ENCODE assay signal across 1 cellular context in the genomic region with DNA sequence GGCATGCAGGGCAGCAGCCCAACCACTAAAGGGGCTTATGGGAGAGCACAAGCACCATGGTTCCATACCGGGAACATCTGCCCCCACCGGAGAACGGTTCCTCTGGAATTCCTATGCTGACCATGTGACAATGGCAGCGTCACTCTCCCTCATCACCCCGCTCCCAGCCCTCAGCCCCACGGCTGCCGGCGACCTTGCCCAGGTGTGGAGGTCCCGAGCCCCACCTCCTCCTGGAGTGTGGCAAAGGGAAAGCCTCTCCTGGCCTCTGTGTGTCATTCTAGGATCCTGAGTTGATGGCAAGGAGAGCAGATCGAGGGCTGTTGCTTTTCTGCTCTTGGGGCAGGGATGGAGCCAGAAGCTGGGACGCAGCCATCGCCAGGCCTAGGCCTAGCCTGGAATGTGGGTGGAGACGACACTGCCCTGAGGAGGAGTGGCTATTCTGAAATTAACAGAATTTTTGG.
TF ChIP-seq lines count a peak whose summit lies in the region.

No MANE protein-coding gene starts in this region.

TF ChIP-seq in H1, 55 proteins besides CTCF, POLR2A, EP300 and RAD21:
- no peak for TF ChIP-seq SP2 (IDR thresholded peaks at IDR 0.05; ENCODE audit: low read length)
- TF ChIP-seq POU5F1 (IDR thresholded peaks at IDR 0.05; ENCODE audit: low read depth, low read length): no peak
- no peak for TF ChIP-seq SP1 (IDR thresholded peaks at IDR 0.05; ENCODE audit: low read depth, low read length)
- TF ChIP-seq HDAC6 (IDR thresholded peaks at IDR 0.05; ENCODE audit: low read depth, low read length): no peak
- TF ChIP-seq ATF3 (IDR thresholded peaks at IDR 0.05; ENCODE audit: insufficient read depth, low read depth, low read length): no peak
- no peak for TF ChIP-seq CTBP2 (IDR thresholded peaks at IDR 0.05; ENCODE audit: borderline replicate concordance, insufficient read depth, insufficient read length, low read length)
- TF ChIP-seq GTF2F1 (IDR thresholded peaks at IDR 0.05; ENCODE audit: borderline replicate concordance, low read depth, low read length): no peak
- no peak for TF ChIP-seq CREB1 (IDR thresholded peaks at IDR 0.05)
- no peak for TF ChIP-seq POLR2AphosphoS5 (IDR thresholded peaks at IDR 0.05; ENCODE audit: low read depth, low read length)
- TF ChIP-seq BCL11A (IDR thresholded peaks at IDR 0.05; ENCODE audit: low read depth in 2 of 2, low read length in 2 of 2): no peak
- TF ChIP-seq SUZ12 (IDR thresholded peaks at IDR 0.05; ENCODE audit: low read length): no peak
- TF ChIP-seq, protein P1, sequence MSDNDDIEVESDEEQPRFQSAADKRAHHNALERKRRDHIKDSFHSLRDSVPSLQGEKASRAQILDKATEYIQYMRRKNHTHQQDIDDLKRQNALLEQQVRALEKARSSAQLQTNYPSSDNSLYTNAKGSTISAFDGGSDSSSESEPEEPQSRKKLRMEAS (IDR thresholded peaks at IDR 0.05): no peak
- no peak for TF ChIP-seq ASH2L (IDR thresholded peaks at IDR 0.05; ENCODE audit: low read length)
- TF ChIP-seq, protein P2, sequence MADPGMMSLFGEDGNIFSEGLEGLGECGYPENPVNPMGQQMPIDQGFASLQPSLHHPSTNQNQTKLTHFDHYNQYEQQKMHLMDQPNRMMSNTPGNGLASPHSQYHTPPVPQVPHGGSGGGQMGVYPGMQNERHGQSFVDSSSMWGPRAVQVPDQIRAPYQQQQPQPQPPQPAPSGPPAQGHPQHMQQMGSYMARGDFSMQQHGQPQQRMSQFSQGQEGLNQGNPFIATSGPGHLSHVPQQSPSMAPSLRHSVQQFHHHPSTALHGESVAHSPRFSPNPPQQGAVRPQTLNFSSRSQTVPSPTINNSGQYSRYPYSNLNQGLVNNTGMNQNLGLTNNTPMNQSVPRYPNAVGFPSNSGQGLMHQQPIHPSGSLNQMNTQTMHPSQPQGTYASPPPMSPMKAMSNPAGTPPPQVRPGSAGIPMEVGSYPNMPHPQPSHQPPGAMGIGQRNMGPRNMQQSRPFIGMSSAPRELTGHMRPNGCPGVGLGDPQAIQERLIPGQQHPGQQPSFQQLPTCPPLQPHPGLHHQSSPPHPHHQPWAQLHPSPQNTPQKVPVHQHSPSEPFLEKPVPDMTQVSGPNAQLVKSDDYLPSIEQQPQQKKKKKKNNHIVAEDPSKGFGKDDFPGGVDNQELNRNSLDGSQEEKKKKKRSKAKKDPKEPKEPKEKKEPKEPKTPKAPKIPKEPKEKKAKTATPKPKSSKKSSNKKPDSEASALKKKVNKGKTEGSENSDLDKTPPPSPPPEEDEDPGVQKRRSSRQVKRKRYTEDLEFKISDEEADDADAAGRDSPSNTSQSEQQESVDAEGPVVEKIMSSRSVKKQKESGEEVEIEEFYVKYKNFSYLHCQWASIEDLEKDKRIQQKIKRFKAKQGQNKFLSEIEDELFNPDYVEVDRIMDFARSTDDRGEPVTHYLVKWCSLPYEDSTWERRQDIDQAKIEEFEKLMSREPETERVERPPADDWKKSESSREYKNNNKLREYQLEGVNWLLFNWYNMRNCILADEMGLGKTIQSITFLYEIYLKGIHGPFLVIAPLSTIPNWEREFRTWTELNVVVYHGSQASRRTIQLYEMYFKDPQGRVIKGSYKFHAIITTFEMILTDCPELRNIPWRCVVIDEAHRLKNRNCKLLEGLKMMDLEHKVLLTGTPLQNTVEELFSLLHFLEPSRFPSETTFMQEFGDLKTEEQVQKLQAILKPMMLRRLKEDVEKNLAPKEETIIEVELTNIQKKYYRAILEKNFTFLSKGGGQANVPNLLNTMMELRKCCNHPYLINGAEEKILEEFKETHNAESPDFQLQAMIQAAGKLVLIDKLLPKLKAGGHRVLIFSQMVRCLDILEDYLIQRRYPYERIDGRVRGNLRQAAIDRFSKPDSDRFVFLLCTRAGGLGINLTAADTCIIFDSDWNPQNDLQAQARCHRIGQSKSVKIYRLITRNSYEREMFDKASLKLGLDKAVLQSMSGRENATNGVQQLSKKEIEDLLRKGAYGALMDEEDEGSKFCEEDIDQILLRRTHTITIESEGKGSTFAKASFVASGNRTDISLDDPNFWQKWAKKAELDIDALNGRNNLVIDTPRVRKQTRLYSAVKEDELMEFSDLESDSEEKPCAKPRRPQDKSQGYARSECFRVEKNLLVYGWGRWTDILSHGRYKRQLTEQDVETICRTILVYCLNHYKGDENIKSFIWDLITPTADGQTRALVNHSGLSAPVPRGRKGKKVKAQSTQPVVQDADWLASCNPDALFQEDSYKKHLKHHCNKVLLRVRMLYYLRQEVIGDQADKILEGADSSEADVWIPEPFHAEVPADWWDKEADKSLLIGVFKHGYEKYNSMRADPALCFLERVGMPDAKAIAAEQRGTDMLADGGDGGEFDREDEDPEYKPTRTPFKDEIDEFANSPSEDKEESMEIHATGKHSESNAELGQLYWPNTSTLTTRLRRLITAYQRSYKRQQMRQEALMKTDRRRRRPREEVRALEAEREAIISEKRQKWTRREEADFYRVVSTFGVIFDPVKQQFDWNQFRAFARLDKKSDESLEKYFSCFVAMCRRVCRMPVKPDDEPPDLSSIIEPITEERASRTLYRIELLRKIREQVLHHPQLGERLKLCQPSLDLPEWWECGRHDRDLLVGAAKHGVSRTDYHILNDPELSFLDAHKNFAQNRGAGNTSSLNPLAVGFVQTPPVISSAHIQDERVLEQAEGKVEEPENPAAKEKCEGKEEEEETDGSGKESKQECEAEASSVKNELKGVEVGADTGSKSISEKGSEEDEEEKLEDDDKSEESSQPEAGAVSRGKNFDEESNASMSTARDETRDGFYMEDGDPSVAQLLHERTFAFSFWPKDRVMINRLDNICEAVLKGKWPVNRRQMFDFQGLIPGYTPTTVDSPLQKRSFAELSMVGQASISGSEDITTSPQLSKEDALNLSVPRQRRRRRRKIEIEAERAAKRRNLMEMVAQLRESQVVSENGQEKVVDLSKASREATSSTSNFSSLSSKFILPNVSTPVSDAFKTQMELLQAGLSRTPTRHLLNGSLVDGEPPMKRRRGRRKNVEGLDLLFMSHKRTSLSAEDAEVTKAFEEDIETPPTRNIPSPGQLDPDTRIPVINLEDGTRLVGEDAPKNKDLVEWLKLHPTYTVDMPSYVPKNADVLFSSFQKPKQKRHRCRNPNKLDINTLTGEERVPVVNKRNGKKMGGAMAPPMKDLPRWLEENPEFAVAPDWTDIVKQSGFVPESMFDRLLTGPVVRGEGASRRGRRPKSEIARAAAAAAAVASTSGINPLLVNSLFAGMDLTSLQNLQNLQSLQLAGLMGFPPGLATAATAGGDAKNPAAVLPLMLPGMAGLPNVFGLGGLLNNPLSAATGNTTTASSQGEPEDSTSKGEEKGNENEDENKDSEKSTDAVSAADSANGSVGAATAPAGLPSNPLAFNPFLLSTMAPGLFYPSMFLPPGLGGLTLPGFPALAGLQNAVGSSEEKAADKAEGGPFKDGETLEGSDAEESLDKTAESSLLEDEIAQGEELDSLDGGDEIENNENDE (IDR thresholded peaks at IDR 0.05; ENCODE audit: insufficient replicate concordance, low read length): no peak
- TF ChIP-seq NANOG (IDR thresholded peaks at IDR 0.05; ENCODE audit: insufficient read depth, low read depth, low read length, poor library complexity, severe bottlenecking): no peak
- TF ChIP-seq JUN (IDR thresholded peaks at IDR 0.05; ENCODE audit: low read depth, low read length): no peak
